ENCODE assay signal across 13 cellular contexts in the genomic region with DNA sequence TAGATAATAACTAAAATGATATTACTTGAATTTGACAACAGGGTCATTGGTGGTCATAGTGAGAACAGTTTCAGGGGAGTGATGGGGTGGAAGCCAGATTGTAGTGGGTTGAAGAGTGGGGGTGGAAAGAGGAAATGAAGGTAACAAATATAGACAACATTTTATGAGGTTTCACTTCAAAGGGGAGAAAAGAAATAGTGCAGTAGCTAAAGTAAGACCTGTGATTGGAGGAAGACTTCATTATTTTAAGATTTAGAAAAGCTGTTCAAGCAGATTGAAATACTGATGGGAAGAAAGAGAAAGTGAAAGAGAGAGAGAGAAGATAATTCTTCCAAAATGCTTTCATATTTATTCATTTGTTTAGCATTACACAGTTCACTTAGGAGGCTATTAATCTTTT. TPM values are rescaled to one million over a fixed set of nuclear protein-coding genes. Genes with fewer than 3 reads are reported as not detected.
DNase-seq lines count a peak whose midpoint lies in the region; ATAC-seq and TF ChIP-seq lines count a peak whose summit lies in the region.
"Had no signal": no experiment of that assay in that cellular context is flagged by ENCODE, and none has a peak within 500 bp of the region (broad histone marks: within the 10 kb centered on the region; RNA-seq: fewer than 3 reads in every experiment).

No MANE protein-coding gene starts in this region.

- peak; percentile 69 for ATAC-seq in GM18520 (IDR thresholded peaks at IDR 0.05; ENCODE audit: unreplicated experiment)
- ATAC-seq in GM21515 (IDR thresholded peaks at IDR 0.05; ENCODE audit: unreplicated experiment) = peak; percentile 81
- peak; percentile 92 for ATAC-seq in HG03432 (IDR thresholded peaks at IDR 0.05; ENCODE audit: unreplicated experiment)
- ATAC-seq in central memory CD8-positive, alpha-beta T cell (replicated peaks; ENCODE audit: extremely low read depth, poor library complexity, severe bottlenecking) = peak; percentile 75

- no peak overlapping the region for H3K27ac ChIP-seq in neural progenitor cell
- H3K27ac ChIP-seq: thyroid gland had no signal

- H3K4me2 ChIP-seq in neural progenitor cell = no peak overlapping the region

- no peaks in the 10 kb centered on the region for H3K36me3 Mint-ChIP-seq in central memory CD8-positive, alpha-beta T cell (ENCODE audit: insufficient read depth)
- no peaks in the 10 kb centered on the region for H3K36me3 Mint-ChIP-seq in endothelial cell (ENCODE audit: low read depth, unreplicated experiment)
- H3K36me3 Mint-ChIP-seq in neural progenitor cell = no peaks in the 10 kb centered on the region

- H3K9ac ChIP-seq in neural progenitor cell = no peak overlapping the region

- H3K27me3 ChIP-seq in neural progenitor cell = peaks cover 12% of the 10 kb centered on the region
- H3K27me3 ChIP-seq: thyroid gland had no signal

- peak overlapping the region; percentile 77 for H3K27ac Mint-ChIP-seq in central memory CD8-positive, alpha-beta T cell (ENCODE audit: low read depth)
- H3K27ac Mint-ChIP-seq in endothelial cell (ENCODE audit: unreplicated experiment) (no peak overlapping the region), neural progenitor cell (no peak overlapping the region)

- TF ChIP-seq CTCF in endothelial cell (IDR thresholded peaks at IDR 0.05; ENCODE audit: unreplicated experiment) = no peak
- no peak for TF ChIP-seq CTCF in neural progenitor cell (IDR thresholded peaks at IDR 0.05)

- no peaks in the 10 kb centered on the region for H3K36me3 ChIP-seq in neural progenitor cell
- H3K36me3 ChIP-seq: thyroid gland had no signal

- H3K9me3 ChIP-seq in neural progenitor cell (ENCODE audit: low read depth) = no peaks in the 10 kb centered on the region
- H3K9me3 ChIP-seq: thyroid gland had no signal

- H3K27me3 Mint-ChIP-seq in central memory CD8-positive, alpha-beta T cell = no peaks in the 10 kb centered on the region
- H3K27me3 Mint-ChIP-seq in endothelial cell (ENCODE audit: unreplicated experiment) = no peaks in the 10 kb centered on the region
- peaks cover 13% of the 10 kb centered on the region for H3K27me3 Mint-ChIP-seq in neural progenitor cell (ENCODE audit: insufficient read depth, low read depth)

- H3K4me1 ChIP-seq in neural progenitor cell = no peaks in the 10 kb centered on the region
- H3K4me1 ChIP-seq: thyroid gland had no signal

- no peaks in the 10 kb centered on the region for H4K20me1 ChIP-seq in neural progenitor cell (ENCODE audit: low read depth)

- H3F3A ChIP-seq in neural progenitor cell (ENCODE audit: low read depth) = no peaks in the 10 kb centered on the region

- H3K9me3 Mint-ChIP-seq in central memory CD8-positive, alpha-beta T cell = no peaks in the 10 kb centered on the region
- H3K9me3 Mint-ChIP-seq in endothelial cell (ENCODE audit: unreplicated experiment) (no peaks in the 10 kb centered on the region), neural progenitor cell (no peaks in the 10 kb centered on the region)

- H3K4me3 ChIP-seq in neural progenitor cell = no peak overlapping the region
- H3K4me3 ChIP-seq: skin epidermis, thyroid gland had no signal

- H3K4me3 Mint-ChIP-seq in central memory CD8-positive, alpha-beta T cell = peak overlapping the region; percentile 57
- H3K4me3 Mint-ChIP-seq in endothelial cell (ENCODE audit: unreplicated experiment) (no peak overlapping the region), neural progenitor cell (no peak overlapping the region)

- H2AFZ ChIP-seq in neural progenitor cell (replicated peaks) = no peak overlapping the region

- peaks cover 29% of the 10 kb centered on the region for H3K4me1 Mint-ChIP-seq in central memory CD8-positive, alpha-beta T cell
- H3K4me1 Mint-ChIP-seq in endothelial cell (ENCODE audit: unreplicated experiment) (no peaks in the 10 kb centered on the region), neural progenitor cell (no peaks in the 10 kb centered on the region)

- H3K79me2 ChIP-seq in neural progenitor cell (ENCODE audit: low read depth) = no peaks in the 10 kb centered on the region

- no peak for DNase-seq in central memory CD8-positive, alpha-beta T cell (ENCODE audit: low spot score in 2 of 2)
- DNase-seq in endothelial cell (ENCODE audit: low spot score) (no peak), neural progenitor cell (ENCODE audit: low spot score) (no peak), NCI-H1417 (lab: John Stamatoyannopoulos, UW) (no peak), SKM-1 treated with dmso at 0.1 percent for 144 hours (lab: John Stamatoyannopoulos, UW; ENCODE audit: unreplicated experiment) (no peak)
- DNase-seq: activated CD4-positive, CD25-positive, alpha-beta regulatory T cell; kidney; NCI-H1417 treated with DMSO at 0.1 percent for 48 hours; thyroid gland had no signal

RNA-seq across cellular contexts. Expression of a gene that starts 52.0 kb away (rescaled TPM):
- total RNA-seq in endothelial cell (ENCODE audit: unreplicated experiment) (0.26 TPM), neural progenitor cell (ENCODE audit: low replicate concordance) (0.62 and 0.69 TPM in 2 replicates)
